ENCODE assay signal across 12 cellular contexts in genomic region chr19:34666958-34667265, GRCh38. TPM values are rescaled to one million over a fixed set of nuclear protein-coding genes. Genes with fewer than 3 reads are reported as not detected.
DNase-seq lines count a peak whose midpoint lies in the region; ATAC-seq, FAIRE-seq and TF ChIP-seq lines count a peak whose summit lies in the region.
"Had no signal": no experiment of that assay in that cellular context is flagged by ENCODE, and none has a peak within 500 bp of the region (broad histone marks: within the 10 kb centered on the region; RNA-seq: fewer than 3 reads in every experiment).

No MANE protein-coding gene starts in this region.

- H3K9ac ChIP-seq in kidney (ENCODE audit: low read length in 2 of 2) = no peak overlapping the region

- H3K27me3 Mint-ChIP-seq in activated naive CD8-positive, alpha-beta T cell = no peaks in the 10 kb centered on the region
- no peaks in the 10 kb centered on the region for H3K27me3 Mint-ChIP-seq in activated naive CD8-positive, alpha-beta T cell treated with anti-CD3 and anti-CD28 coated beads, Interleukin-2, amount 50 U/mL, for 24 hours
- H3K27me3 Mint-ChIP-seq in T-cell = no peaks in the 10 kb centered on the region
- H3K27me3 Mint-ChIP-seq: B cell had no signal

- H3K4me3 Mint-ChIP-seq in activated naive CD8-positive, alpha-beta T cell = peak overlapping the region; percentile 58
- no peak overlapping the region for H3K4me3 Mint-ChIP-seq in activated naive CD8-positive, alpha-beta T cell treated with anti-CD3 and anti-CD28 coated beads, Interleukin-2, amount 50 U/mL, for 24 hours
- H3K4me3 Mint-ChIP-seq in T-cell = peak overlapping the region; percentile 39 to 72 (median 43)
- H3K4me3 Mint-ChIP-seq: B cell had no signal

- H3K27me3 ChIP-seq in thyroid gland (no peaks in the 10 kb centered on the region), sigmoid colon (no peaks in the 10 kb centered on the region)
- H3K27me3 ChIP-seq: dorsolateral prefrontal cortex had no signal

- no peaks in the 10 kb centered on the region for H3K36me3 ChIP-seq in kidney (ENCODE audit: control insufficient read depth in 1 of 2, insufficient read depth in 2 of 2, low read length in 2 of 2)
- no peaks in the 10 kb centered on the region for H3K36me3 ChIP-seq in thyroid gland
- no peaks in the 10 kb centered on the region for H3K36me3 ChIP-seq in sigmoid colon

- H3K27ac ChIP-seq in kidney (ENCODE audit: low read depth in 2 of 2, low read length in 2 of 2) (no peak overlapping the region), thyroid gland (peak overlapping the region in 2 of 3 donors; percentile 42 to 76), sigmoid colon (peak overlapping the region in 1 of 4 donors; percentile 35)

- TF ChIP-seq CTCF in kidney (IDR thresholded peaks at IDR 0.05; ENCODE audit: borderline replicate concordance, extremely low read depth, insufficient read depth) (no peak), thyroid gland (IDR thresholded peaks at IDR 0.05) (no peak), sigmoid colon (IDR thresholded peaks at IDR 0.05) (no peak)

- DNase-seq in activated naive CD8-positive, alpha-beta T cell treated with anti-CD3 and anti-CD28 coated beads, Interleukin-2, amount 50 U/mL, for 24 hours = no peak
- no peak for DNase-seq in T-cell
- DNase-seq in kidney = no peak
- no peak for DNase-seq in thyroid gland
- no peak for DNase-seq in NCI-H1417 (lab: John Stamatoyannopoulos, UW)
- DNase-seq in sigmoid colon = no peak
- DNase-seq: dorsolateral prefrontal cortex, left ventricle myocardium superior had no signal

- H3K9me3 Mint-ChIP-seq in activated naive CD8-positive, alpha-beta T cell (ENCODE audit: low read depth) = peaks cover 3% of the 10 kb centered on the region
- H3K9me3 Mint-ChIP-seq in activated naive CD8-positive, alpha-beta T cell treated with anti-CD3 and anti-CD28 coated beads, Interleukin-2, amount 50 U/mL, for 24 hours = peaks cover 5% of the 10 kb centered on the region
- H3K9me3 Mint-ChIP-seq in T-cell = no peaks in the 10 kb centered on the region

- no peak for TF ChIP-seq EP300 in sigmoid colon (IDR thresholded peaks at IDR 0.05)

- H3K4me3 ChIP-seq in kidney (ENCODE audit: low read length in 2 of 2) = peak overlapping the region; percentile 31 to 68
- peak overlapping the region in 1 of 3 donors; percentile 31 for H3K4me3 ChIP-seq in thyroid gland (replicated peaks in 1 of 3)
- H3K4me3 ChIP-seq in sigmoid colon = peak overlapping the region in 1 of 4 donors; percentile 35

- no peak for FAIRE-seq in kidney (lab: Jason Lieb, UNC)

- 82 to 83% methylated on average over 7 to 9 of the region's 9 CpGs for WGBS in thyroid gland, 2 donors
- WGBS in sigmoid colon, 2 donors = 90 to 92% methylated on average over 9 of the region's 9 CpGs

- CTCF ChIA-PET in T-cell (lab: Charles Lee) = no interaction called here

- H3K36me3 Mint-ChIP-seq in activated naive CD8-positive, alpha-beta T cell = no peaks in the 10 kb centered on the region
- no peaks in the 10 kb centered on the region for H3K36me3 Mint-ChIP-seq in activated naive CD8-positive, alpha-beta T cell treated with anti-CD3 and anti-CD28 coated beads, Interleukin-2, amount 50 U/mL, for 24 hours (ENCODE audit: low read depth)
- no peaks in the 10 kb centered on the region for H3K36me3 Mint-ChIP-seq in T-cell

- no peak overlapping the region for H3K27ac Mint-ChIP-seq in activated naive CD8-positive, alpha-beta T cell
- no peak overlapping the region for H3K27ac Mint-ChIP-seq in activated naive CD8-positive, alpha-beta T cell treated with anti-CD3 and anti-CD28 coated beads, Interleukin-2, amount 50 U/mL, for 24 hours
- H3K27ac Mint-ChIP-seq in T-cell = peak overlapping the region; percentile 19 to 72
- H3K27ac Mint-ChIP-seq: B cell had no signal

- H3K9me3 ChIP-seq in kidney (ENCODE audit: control insufficient read depth in 1 of 2, low read length in 2 of 2) (no peaks in the 10 kb centered on the region), thyroid gland (no peaks in the 10 kb centered on the region), sigmoid colon (no peaks in the 10 kb centered on the region)

- H3K4me1 ChIP-seq in kidney (ENCODE audit: control insufficient read depth in 1 of 2, insufficient read depth in 1 of 2, low read depth in 1 of 2, low read length in 2 of 2) (peaks cover 0 to 2% of the 10 kb centered on the region in 2 donors), thyroid gland (peaks cover 4 to 14% of the 10 kb centered on the region in 2 donors), sigmoid colon (peaks cover 0 to 7% (median 3%) of the 10 kb centered on the region in 4 donors)

- TF ChIP-seq POLR2A in thyroid gland (IDR thresholded peaks at IDR 0.05) = no peak
- no peak for TF ChIP-seq POLR2A in sigmoid colon (IDR thresholded peaks at IDR 0.05)

- POLR2A ChIA-PET in T-cell (lab: Charles Lee) = interaction anchor here in 1 of 2 donors (0.7 kb wide), 1 partner anchor 10 kb away, joined by 3 read pairs; the partner anchor contains the start of gene SCGB2B2

- H3K4me1 Mint-ChIP-seq in activated naive CD8-positive, alpha-beta T cell (ENCODE audit: low read depth) = peaks cover 25% of the 10 kb centered on the region
- peaks cover 13% of the 10 kb centered on the region for H3K4me1 Mint-ChIP-seq in activated naive CD8-positive, alpha-beta T cell treated with anti-CD3 and anti-CD28 coated beads, Interleukin-2, amount 50 U/mL, for 24 hours
- H3K4me1 Mint-ChIP-seq in T-cell = peaks cover 19 to 33% (median 25%) of the 10 kb centered on the region in 3 donors

- ATAC-seq in activated naive CD8-positive, alpha-beta T cell treated with anti-CD3 and anti-CD28 coated beads, Interleukin-2, amount 50 U/mL, for 24 hours = no peak
- ATAC-seq in T-cell (replicated peaks in 1 of 4) (no peak), esophagus mucosa (no peak)

- intact Hi-C loops in kidney (cut with DNase I) (no loop called here), thyroid gland (cut with DNase I) (no loop called here), sigmoid colon (cut with DNase I) (no loop called here)

RNA-seq across cellular contexts. Expression of gene SCGB2B2, which starts 10.0 kb away (rescaled TPM):
- 1 to 10 TPM in 1 of 5 donors, under 1 TPM in 4; 0.16 to 1.4 (median 0.64) TPM for total RNA-seq in T-cell
- total RNA-seq in kidney = 1.1 TPM
- 0.73 TPM for polyA plus RNA-seq in kidney (ENCODE audit: insufficient read depth, low read depth, low replicate concordance)
- total RNA-seq in thyroid gland = 1 to 10 TPM; 1.0 to 2.0 (median 1.5) TPM
- total RNA-seq in sigmoid colon = 1 to 10 TPM in 2 of 4 donors, under 1 TPM in 2; 0.49 to 1.7 (median 1.1) TPM
- under 1 TPM in 1 of 3 donors, not detected in 2; 0.71 TPM for polyA plus RNA-seq in sigmoid colon
- 0.32 TPM for total RNA-seq in esophagus mucosa
- total RNA-seq: pulmonary artery endothelial cell had no signal

RNA-seq across cellular contexts. Expression of gene ZNF302, which starts 10.6 kb away (rescaled TPM):
- total RNA-seq in T-cell (10 to 100 TPM; 18.1 to 41.6 (median 35.7) TPM), kidney (36.4 TPM), thyroid gland (10 to 100 TPM; 33.5 to 60.8 (median 47.9) TPM), sigmoid colon (10 to 100 TPM; 22.7 to 40.6 (median 37.0) TPM), esophagus mucosa (7.2 TPM)
- polyA plus RNA-seq in kidney (ENCODE audit: insufficient read depth, low read depth, low replicate concordance) (25.5 TPM), sigmoid colon (10 to 100 TPM in 1 of 3 donors, 1 to 10 TPM in 2; 7.4 to 12.8 (median 9.6) TPM)

Comparison
In these comparisons a context has a peak if more than half of its experiments do, and no peak if none do; other contexts are left out.
1. H3K27ac Mint-ChIP-seq: peak in T-cell (2 of 2); none in activated naive CD8-positive, alpha-beta T cell (single experiment) and activated naive CD8-positive, alpha-beta T cell treated with anti-CD3 and anti-CD28 coated beads, Interleukin-2, amount 50 U/mL, for 24 hours (single experiment).
2. H3K27ac ChIP-seq: peak in thyroid gland (2 of 3); none in kidney (0 of 2).